ENCODE assay signal across 17 cellular contexts in genomic region chr16:350203-350602, GRCh38. TPM values are rescaled to one million over a fixed set of nuclear protein-coding genes. Genes with fewer than 3 reads are reported as not detected.
DNase-seq lines count a peak whose midpoint lies in the region; ATAC-seq and TF ChIP-seq lines count a peak whose summit lies in the region.
"Had no signal": no experiment of that assay in that cellular context is flagged by ENCODE, and none has a peak within 500 bp of the region (broad histone marks: within the 10 kb centered on the region; RNA-seq: fewer than 3 reads in every experiment).

No MANE protein-coding gene starts in this region.

- H4K5ac ChIP-seq in H9 (ENCODE audit: insufficient read length, low read depth, low read length) = no peak overlapping the region

- H3K36me3 ChIP-seq in spleen = peaks cover 0 to 38% (median 19%) of the 10 kb centered on the region in 6 donors

- H3K9me3 Mint-ChIP-seq in activated CD4-positive, alpha-beta T cell treated with anti-CD3 and anti-CD28 coated beads, Interleukin-2, amount 10 ng/mL, durations not matched to agents 24 days and 14 days = no peaks in the 10 kb centered on the region
- no peaks in the 10 kb centered on the region for H3K9me3 Mint-ChIP-seq in H9
- H3K9me3 Mint-ChIP-seq in activated T-helper 17 cell treated with anti-CD3 and anti-CD28 coated beads, Interleukin-2, amount 50 U/mL, for 72 hours = no peaks in the 10 kb centered on the region
- no peaks in the 10 kb centered on the region for H3K9me3 Mint-ChIP-seq in natural killer cell treated with Interleukin-12 subunit alpha and Interleukin-12 subunit beta and Interleukin-15 and Interleukin-18, amount 100 ng/mL, for 72 hours

- no peak overlapping the region for H3K9ac ChIP-seq in H9 (ENCODE audit: extremely low read depth, insufficient read length, low read length)

- H3K23me2 ChIP-seq in H9 (ENCODE audit: insufficient read length, low read depth, low read length, poor library complexity, severe bottlenecking) = peaks cover 4% of the 10 kb centered on the region

- H2BK120ac ChIP-seq in H9 (ENCODE audit: low read depth, low read length, poor library complexity, severe bottlenecking) = no peak overlapping the region

- no peak overlapping the region for H3K27ac Mint-ChIP-seq in activated CD4-positive, alpha-beta T cell treated with anti-CD3 and anti-CD28 coated beads, Interleukin-2, amount 10 ng/mL, durations not matched to agents 24 days and 14 days
- no peak overlapping the region for H3K27ac Mint-ChIP-seq in H9
- no peak overlapping the region for H3K27ac Mint-ChIP-seq in activated T-helper 17 cell treated with anti-CD3 and anti-CD28 coated beads, Interleukin-2, amount 50 U/mL, for 72 hours
- peak overlapping the region; percentile 21 to 22 for H3K27ac Mint-ChIP-seq in natural killer cell treated with Interleukin-12 subunit alpha and Interleukin-12 subunit beta and Interleukin-15 and Interleukin-18, amount 100 ng/mL, for 72 hours

- no peaks in the 10 kb centered on the region for H3K27me3 Mint-ChIP-seq in activated CD4-positive, alpha-beta T cell treated with anti-CD3 and anti-CD28 coated beads, Interleukin-2, amount 10 ng/mL, durations not matched to agents 24 days and 14 days
- H3K27me3 Mint-ChIP-seq in H9 (ENCODE audit: low read depth) = no peaks in the 10 kb centered on the region
- no peaks in the 10 kb centered on the region for H3K27me3 Mint-ChIP-seq in activated T-helper 17 cell treated with anti-CD3 and anti-CD28 coated beads, Interleukin-2, amount 50 U/mL, for 72 hours
- H3K27me3 Mint-ChIP-seq in natural killer cell treated with Interleukin-12 subunit alpha and Interleukin-12 subunit beta and Interleukin-15 and Interleukin-18, amount 100 ng/mL, for 72 hours = no peaks in the 10 kb centered on the region

- no peaks in the 10 kb centered on the region for H3K9me3 ChIP-seq in H9 (ENCODE audit: control insufficient read depth, low read depth, low read length)
- no peaks in the 10 kb centered on the region for H3K9me3 ChIP-seq in spleen
- H3K9me3 ChIP-seq: Peyer's patch, right atrium auricular region, thoracic aorta had no signal

- H3K4me3 ChIP-seq in spleen = no peak overlapping the region
- H3K4me3 ChIP-seq: Peyer's patch, right atrium auricular region, thoracic aorta had no signal

- H3K4me3 Mint-ChIP-seq in activated CD4-positive, alpha-beta T cell treated with anti-CD3 and anti-CD28 coated beads, Interleukin-2, amount 10 ng/mL, durations not matched to agents 24 days and 14 days = peak overlapping the region; percentile 8
- peak overlapping the region; percentile 85 to 94; a peak in 2 of 5 replicates for H3K4me3 Mint-ChIP-seq in H9
- peak overlapping the region; percentile 67 for H3K4me3 Mint-ChIP-seq in activated T-helper 17 cell treated with anti-CD3 and anti-CD28 coated beads, Interleukin-2, amount 50 U/mL, for 72 hours
- H3K4me3 Mint-ChIP-seq in natural killer cell treated with Interleukin-12 subunit alpha and Interleukin-12 subunit beta and Interleukin-15 and Interleukin-18, amount 100 ng/mL, for 72 hours = peak overlapping the region; percentile 84

- H3K4me1 ChIP-seq in H9 (ENCODE audit: insufficient read depth, low read length) (no peaks in the 10 kb centered on the region), foreskin keratinocyte (peaks cover 8% of the 10 kb centered on the region), spleen (peaks cover 15 to 90% (median 61%) of the 10 kb centered on the region in 6 donors)

- H3K18ac ChIP-seq in H9 (ENCODE audit: insufficient read length, low read depth, low read length) = no peak overlapping the region

- no peak overlapping the region for H2BK5ac ChIP-seq in H9 (ENCODE audit: insufficient read length, low read length)

- TF ChIP-seq CTCF in H9 (conservative IDR thresholded peaks at IDR 0.05) (no peak), foreskin keratinocyte (conservative IDR thresholded peaks at IDR 0.05) (no peak), spleen (IDR thresholded peaks at IDR 0.05 in 8 of 11, conservative IDR thresholded peaks at IDR 0.05 in 3 of 11) (no peak)

- H3K27me3 ChIP-seq in H9 (ENCODE audit: insufficient read depth, low read length) = no peaks in the 10 kb centered on the region
- H3K27me3 ChIP-seq in foreskin keratinocyte = no peaks in the 10 kb centered on the region
- H3K27me3 ChIP-seq in spleen (replicated peaks in 1 of 7) = no peaks in the 10 kb centered on the region
- H3K27me3 ChIP-seq: Peyer's patch, right atrium auricular region had no signal

- H3T11ph ChIP-seq in H9 (ENCODE audit: low read length) = no peak overlapping the region

- no peak for DNase-seq in activated CD4-positive, alpha-beta T cell treated with anti-CD3 and anti-CD28 coated beads, Interleukin-2, amount 10 ng/mL, durations not matched to agents 24 days and 14 days
- no peak for DNase-seq in activated CD4-positive, alpha-beta T cell treated with anti-CD3 and anti-CD28 coated beads for 48 hours
- no peak for DNase-seq in H9
- DNase-seq in natural killer cell treated with Interleukin-12 subunit alpha and Interleukin-12 subunit beta and Interleukin-15 and Interleukin-18, amount 100 ng/mL, for 72 hours (ENCODE audit: low spot score) = no peak
- DNase-seq in foreskin keratinocyte = no peak
- DNase-seq in spleen = no peak
- DNase-seq: 8988T, amniotic stem cell, foreskin fibroblast, NCI-H2029 treated with DMSO at 0.1 percent for 48 hours, NCI-H526, Peyer's patch had no signal

- H4K91ac ChIP-seq in H9 (ENCODE audit: insufficient read length, low read depth, low read length) = no peak overlapping the region

- H2BK12ac ChIP-seq in H9 (ENCODE audit: insufficient read length, low read depth, low read length) = no peak overlapping the region

- H2AK5ac ChIP-seq in H9 (ENCODE audit: insufficient read length, low read length) = no peak overlapping the region

- no peak overlapping the region for H3K23ac ChIP-seq in H9 (ENCODE audit: insufficient read length, low read depth, low read length)

- intact Hi-C loops in activated CD4-positive, alpha-beta T cell treated with anti-CD3 and anti-CD28 coated beads, Interleukin-2, amount 10 ng/mL, durations not matched to agents 24 days and 14 days (cut with micrococcal nuclease) = loop anchor here (2.0 kb wide), 1 partner anchor 25 kb away; no protein-coding TSS in a partner anchor
- intact Hi-C loops in spleen (cut with DNase I; ENCODE audit: low total_unique reads) = loop anchor here (10.0 kb wide), 1 partner anchor 115 kb away; the partner anchor contains the start of gene FAM234A

- H3K4ac ChIP-seq in H9 (ENCODE audit: low read depth, low read length) = no peak overlapping the region

- no peak overlapping the region for H4K8ac ChIP-seq in H9 (replicated peaks; ENCODE audit: insufficient read length, low read depth, low read length)

- peaks cover 22% of the 10 kb centered on the region; the same call in 1 of the 2 replicates for H3K79me2 ChIP-seq in H9 (ENCODE audit: insufficient read depth, low read length)

- H3K27ac ChIP-seq in H9 (ENCODE audit: insufficient read length, low read depth, low read length) = no peak overlapping the region
- H3K27ac ChIP-seq in foreskin keratinocyte = no peak overlapping the region
- H3K27ac ChIP-seq in spleen = no peak overlapping the region
- H3K27ac ChIP-seq: Peyer's patch, right atrium auricular region, thoracic aorta, VCaP had no signal

- peaks cover 29% of the 10 kb centered on the region for H3K36me3 Mint-ChIP-seq in activated CD4-positive, alpha-beta T cell treated with anti-CD3 and anti-CD28 coated beads, Interleukin-2, amount 10 ng/mL, durations not matched to agents 24 days and 14 days (ENCODE audit: low read depth)
- H3K36me3 Mint-ChIP-seq in H9 (ENCODE audit: insufficient read depth in 1 of 3, low read depth in 3 of 3) = peaks cover 22 to 42% (median 22%) of the 10 kb centered on the region in 3 experiments
- peaks cover 38% of the 10 kb centered on the region for H3K36me3 Mint-ChIP-seq in activated T-helper 17 cell treated with anti-CD3 and anti-CD28 coated beads, Interleukin-2, amount 50 U/mL, for 72 hours (ENCODE audit: low read depth)
- H3K36me3 Mint-ChIP-seq in natural killer cell treated with Interleukin-12 subunit alpha and Interleukin-12 subunit beta and Interleukin-15 and Interleukin-18, amount 100 ng/mL, for 72 hours = no peaks in the 10 kb centered on the region

- H3K14ac ChIP-seq in H9 (ENCODE audit: insufficient read depth, low read length) = no peak overlapping the region

- no peak for ATAC-seq in activated T-helper 17 cell treated with anti-CD3 and anti-CD28 coated beads, Interleukin-2, amount 50 U/mL, for 72 hours (replicated peaks)
- no peak for ATAC-seq in natural killer cell treated with Interleukin-12 subunit alpha and Interleukin-12 subunit beta and Interleukin-15 and Interleukin-18, amount 100 ng/mL, for 72 hours
- ATAC-seq in GM21526 (IDR thresholded peaks at IDR 0.05; ENCODE audit: low FRiP score, unreplicated experiment) = no peak
- no peak for ATAC-seq in foreskin keratinocyte

- peaks cover 5% of the 10 kb centered on the region for H3K79me1 ChIP-seq in H9 (ENCODE audit: insufficient read depth, low read depth, low read length, poor library complexity, severe bottlenecking)

- H3K56ac ChIP-seq in H9 (ENCODE audit: insufficient read length, low read depth, low read length) = no peak overlapping the region

- WGBS in H9 (ENCODE audit: extremely low coverage, insufficient read length, low lambda C conversion rate) = no CpG with 5 or more reads among the region's 8 CpGs
- WGBS in spleen, 5 donors = 85 to 98% (median 88%) methylated on average over 8 of the region's 8 CpGs

- H3K4me1 Mint-ChIP-seq in activated CD4-positive, alpha-beta T cell treated with anti-CD3 and anti-CD28 coated beads, Interleukin-2, amount 10 ng/mL, durations not matched to agents 24 days and 14 days = peaks cover 31% of the 10 kb centered on the region
- H3K4me1 Mint-ChIP-seq in H9 = peaks cover 5 to 6% of the 10 kb centered on the region in 2 experiments; a peak in 3 of 4 replicates
- H3K4me1 Mint-ChIP-seq in activated T-helper 17 cell treated with anti-CD3 and anti-CD28 coated beads, Interleukin-2, amount 50 U/mL, for 72 hours = peaks cover 41% of the 10 kb centered on the region
- H3K4me1 Mint-ChIP-seq in natural killer cell treated with Interleukin-12 subunit alpha and Interleukin-12 subunit beta and Interleukin-15 and Interleukin-18, amount 100 ng/mL, for 72 hours (ENCODE audit: low read depth in 2 of 2) = peaks cover 59 to 61% of the 10 kb centered on the region in 2 donors

- H2BK20ac ChIP-seq in H9 (ENCODE audit: low read depth, low read length, poor library complexity, severe bottlenecking) = no peak overlapping the region

- H4K20me1 ChIP-seq in H9 (ENCODE audit: control insufficient read depth, insufficient read depth, insufficient read length) = no peaks in the 10 kb centered on the region

- no peak overlapping the region for H3K4me2 ChIP-seq in H9 (ENCODE audit: insufficient read depth, insufficient read length, low read length)

- no peak overlapping the region for H2BK15ac ChIP-seq in H9 (ENCODE audit: low read depth, low read length)

- TF ChIP-seq POLR2A in spleen (IDR thresholded peaks at IDR 0.05) = no peak

- no peak overlapping the region for H2AFZ ChIP-seq in H9 (ENCODE audit: low read length)

RNA-seq across cellular contexts. Expression of gene AXIN1, which starts 2.3 kb away (rescaled TPM):
- total RNA-seq in activated CD4-positive, alpha-beta T cell treated with anti-CD3 and anti-CD28 coated beads, Interleukin-2, amount 10 ng/mL, durations not matched to agents 24 days and 14 days = 26.7 and 27.9 TPM in 2 replicates
- total RNA-seq in H9 (2021) (50.9 and 52.5 TPM in 2 replicates), foreskin keratinocyte (28.4 and 31.3 TPM in 2 replicates), spleen (10 to 100 TPM; 22.6 to 27.3 (median 24.8) TPM)
- 10 to 100 TPM; 16.2 to 18.4 TPM for total RNA-seq in activated T-helper 17 cell treated with anti-CD3 and anti-CD28 coated beads, Interleukin-2, amount 50 U/mL, for 72 hours
- total RNA-seq in natural killer cell treated with Interleukin-12 subunit alpha and Interleukin-12 subunit beta and Interleukin-15 and Interleukin-18, amount 100 ng/mL, for 72 hours = 10 to 100 TPM; 20.1 to 29.1 TPM
- polyA plus RNA-seq in foreskin keratinocyte (19.2 and 21.5 TPM in 2 replicates), spleen (10 to 100 TPM; 12.9 to 22.7 (median 13.6) TPM)

RNA-seq across cellular contexts. Expression of gene MRPL28, which starts 20.1 kb away (rescaled TPM):
- 106 and 109 TPM in 2 replicates for total RNA-seq in activated CD4-positive, alpha-beta T cell treated with anti-CD3 and anti-CD28 coated beads, Interleukin-2, amount 10 ng/mL, durations not matched to agents 24 days and 14 days
- total RNA-seq in H9 (2021) (154 TPM in 2 replicates), foreskin keratinocyte (125 and 132 TPM in 2 replicates), spleen (10 to 100 TPM; 38.0 to 64.1 (median 48.0) TPM)
- 10 to 100 TPM; 63.4 to 86.2 TPM for total RNA-seq in activated T-helper 17 cell treated with anti-CD3 and anti-CD28 coated beads, Interleukin-2, amount 50 U/mL, for 72 hours
- 10 to 100 TPM; 80.6 to 98.6 TPM for total RNA-seq in natural killer cell treated with Interleukin-12 subunit alpha and Interleukin-12 subunit beta and Interleukin-15 and Interleukin-18, amount 100 ng/mL, for 72 hours
- polyA plus RNA-seq in foreskin keratinocyte (218 and 222 TPM in 2 replicates), spleen (100 to 1,000 TPM in 1 of 3 donors, 10 to 100 TPM in 2; 85.0 to 108 (median 85.7) TPM)

RNA-seq across cellular contexts. Expression of gene PGAP6, which starts 31.6 kb away (rescaled TPM):
- 34.1 and 37.8 TPM in 2 replicates for total RNA-seq in activated CD4-positive, alpha-beta T cell treated with anti-CD3 and anti-CD28 coated beads, Interleukin-2, amount 10 ng/mL, durations not matched to agents 24 days and 14 days
- 111 and 114 TPM in 2 replicates for total RNA-seq in H9 (2021)
- total RNA-seq in activated T-helper 17 cell treated with anti-CD3 and anti-CD28 coated beads, Interleukin-2, amount 50 U/mL, for 72 hours = 10 to 100 TPM; 25.6 to 26.1 TPM
- 10 to 100 TPM; 39.4 to 46.8 TPM for total RNA-seq in natural killer cell treated with Interleukin-12 subunit alpha and Interleukin-12 subunit beta and Interleukin-15 and Interleukin-18, amount 100 ng/mL, for 72 hours
- total RNA-seq in foreskin keratinocyte = 37.7 and 44.5 TPM in 2 replicates
- polyA plus RNA-seq in foreskin keratinocyte = 32.5 and 34.2 TPM in 2 replicates
- 10 to 100 TPM; 35.7 to 63.2 (median 51.0) TPM for total RNA-seq in spleen
- 10 to 100 TPM; 19.5 to 40.6 (median 32.2) TPM for polyA plus RNA-seq in spleen

RNA-seq across cellular contexts. Expression of gene NME4, which starts 46.8 kb away (rescaled TPM):
- 64.3 and 64.8 TPM in 2 replicates for total RNA-seq in activated CD4-positive, alpha-beta T cell treated with anti-CD3 and anti-CD28 coated beads, Interleukin-2, amount 10 ng/mL, durations not matched to agents 24 days and 14 days
- total RNA-seq in H9 (2021) (319 and 320 TPM in 2 replicates), foreskin keratinocyte (143 and 154 TPM in 2 replicates), spleen (10 to 100 TPM; 27.3 to 71.4 (median 50.0) TPM)
- total RNA-seq in activated T-helper 17 cell treated with anti-CD3 and anti-CD28 coated beads, Interleukin-2, amount 50 U/mL, for 72 hours = 10 to 100 TPM; 21.8 to 41.9 TPM
- 1 to 10 TPM; 2.7 to 9.1 TPM for total RNA-seq in natural killer cell treated with Interleukin-12 subunit alpha and Interleukin-12 subunit beta and Interleukin-15 and Interleukin-18, amount 100 ng/mL, for 72 hours
- polyA plus RNA-seq in foreskin keratinocyte (266 and 269 TPM in 2 replicates), spleen (10 to 100 TPM; 43.4 to 75.8 (median 67.7) TPM)

RNA-seq across cellular contexts. Expression of gene DECR2, which starts 51.5 kb away (rescaled TPM):
- total RNA-seq in activated CD4-positive, alpha-beta T cell treated with anti-CD3 and anti-CD28 coated beads, Interleukin-2, amount 10 ng/mL, durations not matched to agents 24 days and 14 days = 17.6 and 18.5 TPM in 2 replicates
- total RNA-seq in H9 (2021) (38.8 and 39.3 TPM in 2 replicates), foreskin keratinocyte (10.5 and 13.8 TPM in 2 replicates), spleen (10 to 100 TPM in 5 of 7 donors, 1 to 10 TPM in 2; 8.9 to 14.8 (median 11.7) TPM)
- 10 to 100 TPM; 12.0 to 12.7 TPM for total RNA-seq in activated T-helper 17 cell treated with anti-CD3 and anti-CD28 coated beads, Interleukin-2, amount 50 U/mL, for 72 hours
- total RNA-seq in natural killer cell treated with Interleukin-12 subunit alpha and Interleukin-12 subunit beta and Interleukin-15 and Interleukin-18, amount 100 ng/mL, for 72 hours = 10 to 100 TPM in 1 of 2 donors, 1 to 10 TPM in 1; 4.5 to 28.6 TPM
- polyA plus RNA-seq in foreskin keratinocyte (12.7 and 15.9 TPM in 2 replicates), spleen (10 to 100 TPM in 2 of 3 donors, 1 to 10 TPM in 1; 9.1 to 19.5 (median 14.1) TPM)

Comparison
In these comparisons a context has a peak if more than half of its experiments do, and no peak if none do; other contexts are left out.
1. H3K27ac Mint-ChIP-seq: peak in natural killer cell treated with Interleukin-12 subunit alpha and Interleukin-12 subunit beta and Interleukin-15 and Interleukin-18, amount 100 ng/mL, for 72 hours (2 of 2); none in activated CD4-positive, alpha-beta T cell treated with anti-CD3 and anti-CD28 coated beads, Interleukin-2, amount 10 ng/mL, durations not matched to agents 24 days and 14 days (single experiment), H9 (0 of 3) and activated T-helper 17 cell treated with anti-CD3 and anti-CD28 coated beads, Interleukin-2, amount 50 U/mL, for 72 hours (single experiment).
2. H3K4me3 Mint-ChIP-seq: peak in every context shown above with its lines; median percentile 90 in H9; 84 in natural killer cell treated with Interleukin-12 subunit alpha and Interleukin-12 subunit beta and Interleukin-15 and Interleukin-18, amount 100 ng/mL, for 72 hours; 67 in activated T-helper 17 cell treated with anti-CD3 and anti-CD28 coated beads, Interleukin-2, amount 50 U/mL, for 72 hours; 8 in activated CD4-positive, alpha-beta T cell treated with anti-CD3 and anti-CD28 coated beads, Interleukin-2, amount 10 ng/mL, durations not matched to agents 24 days and 14 days.